ENCODE assay signal across 8 cellular contexts in genomic region chr2:178480227-178481181, GRCh38. TPM values are rescaled to one million over a fixed set of nuclear protein-coding genes. Genes with fewer than 3 reads are reported as not detected.
DNase-seq lines count a peak whose midpoint lies in the region; ATAC-seq and TF ChIP-seq lines count a peak whose summit lies in the region.

PLEKHA3 (plus strand) TSS chr2:178480457; CDS start chr2:178480870, 413 bp downstream.

- H3K27ac Mint-ChIP-seq in progenitor cell of endocrine pancreas: peak within 1 kb of the TSS; percentile 99

- no peaks in the 10 kb centered on the region for H3K27me3 Mint-ChIP-seq in progenitor cell of endocrine pancreas

- peaks cover under 1% of the 10 kb centered on the region for H3K36me3 Mint-ChIP-seq in progenitor cell of endocrine pancreas (ENCODE audit: insufficient read depth)

- peaks cover 26% of the 10 kb centered on the region for H3K4me1 Mint-ChIP-seq in progenitor cell of endocrine pancreas (ENCODE audit: low read depth)

- ATAC-seq in HG02840 (IDR thresholded peaks at IDR 0.05; ENCODE audit: low FRiP score, unreplicated experiment) (peak; percentile 69), left cardiac atrium (peak; percentile 93 to 94)

- in situ Hi-C loops in GM13977 (cut with MboI; ENCODE audit: low pct_unique_long_range_greater_than_20kb, low sequenced_read_pairs, unreplicated experiment): no loop called here

- TF ChIP-seq CTCF in GM13977 (IDR thresholded peaks at IDR 0.05; ENCODE audit: extremely low read depth, insufficient read depth, missing control alignments) (no peak), progenitor cell of endocrine pancreas (IDR thresholded peaks at IDR 0.05; ENCODE audit: unreplicated experiment) (no peak)

- H3K4me3 Mint-ChIP-seq in progenitor cell of endocrine pancreas (ENCODE audit: low read depth): peak within 1 kb of the TSS; percentile 88

- DNase-seq in GM13977 (ENCODE audit: low spot score) (peak; percentile 92), NCI-H1436 (lab: John Stamatoyannopoulos, UW) (peak; percentile 71), amniotic epithelial cell (ENCODE audit: low read depth) (peak; percentile 92), left cardiac atrium (peak; percentile 98), progenitor cell of endocrine pancreas (ENCODE audit: low spot score, unreplicated experiment) (peak; percentile 82), ureter (ENCODE audit: low spot score) (peak; percentile 94)

- intact Hi-C loops in T-helper 1 cell treated with Interleukin-12 subunit alpha and Interleukin-12 subunit beta and Interleukin-4 antibody, amounts not matched to agents 30 ng/mL and 1 ng/mL, for 36 hours (cut with micrococcal nuclease): loop anchor here (2.0 kb wide), 1 partner anchor 26 kb away; no protein-coding TSS in a partner anchor
- intact Hi-C loops in left cardiac atrium (cut with DNase I): no loop called here

- no peaks in the 10 kb centered on the region for H3K9me3 Mint-ChIP-seq in progenitor cell of endocrine pancreas (ENCODE audit: low read depth)

RNA-seq across cellular contexts. Expression of gene PLEKHA3, which starts in this region (rescaled TPM):
- total RNA-seq in T-helper 1 cell treated with Interleukin-12 subunit alpha and Interleukin-12 subunit beta and Interleukin-4 antibody, amounts not matched to agents 30 ng/mL and 1 ng/mL, for 36 hours: 27.2 and 30.9 TPM in 2 replicates
- total RNA-seq in left cardiac atrium (10 to 100 TPM; 34.0 to 54.1 TPM), progenitor cell of endocrine pancreas (28.2 and 31.0 TPM in 2 replicates), ureter (38.6 TPM)

Comparison
In these comparisons a context has a peak if more than half of its experiments do, and no peak if none do; other contexts are left out.
1. Peak in every context shown above with its lines: DNase-seq and ATAC-seq.